Comparison of ENCODE assay signal across 1 cellular context in the genomic region with DNA sequence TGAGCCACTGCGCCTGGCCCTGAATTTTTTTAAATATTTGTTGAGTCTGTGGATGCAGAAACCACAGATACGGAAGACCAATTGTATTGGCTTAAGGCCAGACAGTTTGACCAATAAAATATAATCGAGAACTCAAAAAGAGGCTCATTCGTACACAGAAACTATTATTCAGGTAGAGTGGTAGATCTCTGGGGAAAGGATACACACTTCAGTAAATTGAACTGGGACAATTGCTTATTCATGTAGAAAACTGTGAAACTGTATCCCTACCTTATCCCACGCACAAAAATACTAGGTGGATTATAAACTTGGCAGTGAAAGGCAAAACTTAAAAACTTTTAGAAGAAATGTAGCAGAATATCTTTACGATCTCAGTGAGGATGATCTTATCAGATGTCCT.
TF ChIP-seq lines count a peak whose summit lies in the region.

No MANE protein-coding gene starts in this region.

TF ChIP-seq in K562, 482 proteins besides CTCF, POLR2A, EP300 and RAD21:
- TF ChIP-seq ETS2 (tag; IDR thresholded peaks at IDR 0.05; ENCODE audit: borderline replicate concordance, poor library complexity, severe bottlenecking) (no peak), ZC3H11A (IDR thresholded peaks at IDR 0.05; ENCODE audit: low read depth, low read length) (no peak), BRF1 (IDR thresholded peaks at IDR 0.05; ENCODE audit: borderline replicate concordance, extremely low read depth, insufficient read length) (no peak), NFIC (IDR thresholded peaks at IDR 0.05) (0 out of 2 replicates have a peak, but pooled peaks have one; percentile 15)
TF ChIP-seq in K562: peak in this region for 1.
